18 cellular contexts compared by ENCODE assay signal in genomic region chr11:61357894-61358239, GRCh38. TPM values are rescaled to one million over a fixed set of nuclear protein-coding genes. Genes with fewer than 3 reads are reported as not detected.
DNase-seq lines count a peak whose midpoint lies in the region; ATAC-seq and TF ChIP-seq lines count a peak whose summit lies in the region.
"Had no signal": no experiment of that assay in that cellular context is flagged by ENCODE, and none has a peak within 500 bp of the region (broad histone marks: within the 10 kb centered on the region; RNA-seq: fewer than 3 reads in every experiment).

No MANE protein-coding gene starts in this region.

- no peaks in the 10 kb centered on the region for H4K20me1 ChIP-seq in OCI-LY7 (ENCODE audit: insufficient read depth, low read length)

- POLR2A ChIA-PET in OCI-LY7 (lab: Charles Lee) = interaction anchor here (0.7 to 3.4 kb wide), 7 partner anchors 8 to 27 kb away, joined by 3 to 23 read pairs (median 6); no protein-coding TSS in a partner anchor

- H3K36me3 ChIP-seq in CD4-positive, CD25-positive, alpha-beta regulatory T cell (ENCODE audit: control insufficient read depth, insufficient read depth, low read length) = peaks cover 13% of the 10 kb centered on the region
- H3K36me3 ChIP-seq in OCI-LY7 (ENCODE audit: insufficient read depth, low read length) (peaks cover 24% of the 10 kb centered on the region), tibial artery (peaks cover 16 to 33% (median 31%) of the 10 kb centered on the region in 3 donors)
- H3K36me3 ChIP-seq: SJCRH30 had no signal

- no peaks in the 10 kb centered on the region for H3K27me3 ChIP-seq in CD4-positive, CD25-positive, alpha-beta regulatory T cell (ENCODE audit: control insufficient read depth, insufficient read depth, low read length)
- no peaks in the 10 kb centered on the region for H3K27me3 ChIP-seq in tibial artery
- H3K27me3 ChIP-seq: right atrium auricular region, SJCRH30, upper lobe of left lung had no signal

- peaks cover 15% of the 10 kb centered on the region for H3K36me3 Mint-ChIP-seq in CD4-positive, CD25-positive, alpha-beta regulatory T cell
- peaks cover 10% of the 10 kb centered on the region for H3K36me3 Mint-ChIP-seq in nephron (ENCODE audit: low read depth)

- CTCF ChIA-PET in OCI-LY7 (lab: Charles Lee; ENCODE audit: unreplicated experiment) = interaction anchor here (1.2 kb wide), 1 partner anchor 22 kb away, joined by 3 read pairs; no protein-coding TSS in a partner anchor

- no peak for TF ChIP-seq CTCF in OCI-LY7 (conservative IDR thresholded peaks at IDR 0.05; ENCODE audit: low read length)
- no peak for TF ChIP-seq CTCF in nephron (IDR thresholded peaks at IDR 0.05; ENCODE audit: unreplicated experiment in 3 of 3)
- no peak for TF ChIP-seq CTCF in tibial artery (IDR thresholded peaks at IDR 0.05)

- peak overlapping the region in 1 of 4 donors; percentile 41 for H3K4me3 Mint-ChIP-seq in CD4-positive, CD25-positive, alpha-beta regulatory T cell
- peak overlapping the region; percentile 39 to 72 (median 51) for H3K4me3 Mint-ChIP-seq in nephron
- H3K4me3 Mint-ChIP-seq: activated T-helper 1 cell treated with anti-CD3 and anti-CD28 coated beads, Interleukin-12 subunit alpha, Interleukin-12 subunit beta, Interleukin-2, Interleukin-4 antibody, amounts not matched to agents 30 ng/mL and 10 ng/mL and 1 ng/mL, durations not matched to agents 14 hours and 24 hours and 36 hours; stimulated activated effector memory CD8-positive, alpha-beta T cell treated with anti-CD3 and anti-CD28 coated beads, Interleukin-12 subunit alpha, Interleukin-12 subunit beta, amount 100 ng/mL, for 72 hours had no signal

- no TSS peak for BruUV-seq in OCI-LY7 (replicated peaks; lab: Mats Ljungman, UMichigan)

- no peaks in the 10 kb centered on the region for H3K9me2 ChIP-seq in OCI-LY7 (ENCODE audit: insufficient read depth, low read length)

- H3K4me1 Mint-ChIP-seq in CD4-positive, CD25-positive, alpha-beta regulatory T cell = peaks cover 8 to 44% (median 31%) of the 10 kb centered on the region in 4 donors
- peaks cover 20% of the 10 kb centered on the region for H3K4me1 Mint-ChIP-seq in nephron

- no peak overlapping the region for H3K4me3 ChIP-seq in CD4-positive, CD25-positive, alpha-beta regulatory T cell (ENCODE audit: low read depth, low read length)
- H3K4me3 ChIP-seq in OCI-LY7 (ENCODE audit: low read depth, low read length, poor library complexity, severe bottlenecking) = peak overlapping the region; percentile 55
- no peak overlapping the region for H3K4me3 ChIP-seq in tibial artery
- H3K4me3 ChIP-seq: right atrium auricular region, SJCRH30, upper lobe of left lung had no signal

- peaks cover 33% of the 10 kb centered on the region for H3K79me2 ChIP-seq in OCI-LY7 (ENCODE audit: insufficient read depth, low read depth, low read length)

- H3K27ac ChIP-seq in CD4-positive, CD25-positive, alpha-beta regulatory T cell (ENCODE audit: insufficient read depth, low read length, poor library complexity, severe bottlenecking) = no peak overlapping the region
- H3K27ac ChIP-seq in OCI-LY7 (ENCODE audit: low read depth, low read length, poor library complexity, severe bottlenecking) (peak overlapping the region; percentile 94), tibial artery (no peak overlapping the region)
- H3K27ac ChIP-seq: epithelial cell of prostate, right atrium auricular region, SJCRH30 had no signal

- peak overlapping the region; percentile 9; the same call in 1 of the 2 replicates for H2AFZ ChIP-seq in OCI-LY7 (ENCODE audit: low read length)

- H3K4me1 ChIP-seq in CD4-positive, CD25-positive, alpha-beta regulatory T cell (ENCODE audit: control insufficient read depth, insufficient read depth, low read length, poor library complexity, severe bottlenecking) = peaks cover 17% of the 10 kb centered on the region
- H3K4me1 ChIP-seq in OCI-LY7 (ENCODE audit: insufficient read depth, low read length, poor library complexity, severe bottlenecking) (peaks cover 63% of the 10 kb centered on the region), tibial artery (peaks cover 0 to 24% (median 6%) of the 10 kb centered on the region in 4 donors)
- H3K4me1 ChIP-seq: SJCRH30 had no signal

- H3K9me3 Mint-ChIP-seq in CD4-positive, CD25-positive, alpha-beta regulatory T cell = no peaks in the 10 kb centered on the region
- no peaks in the 10 kb centered on the region for H3K9me3 Mint-ChIP-seq in nephron
- H3K9me3 Mint-ChIP-seq: activated T-helper 1 cell treated with anti-CD3 and anti-CD28 coated beads, Interleukin-12 subunit alpha, Interleukin-12 subunit beta, Interleukin-2, Interleukin-4 antibody, amounts not matched to agents 30 ng/mL and 10 ng/mL and 1 ng/mL, durations not matched to agents 14 hours and 24 hours and 36 hours; stimulated activated effector memory CD8-positive, alpha-beta T cell treated with anti-CD3 and anti-CD28 coated beads, Interleukin-12 subunit alpha, Interleukin-12 subunit beta, amount 100 ng/mL, for 72 hours had no signal

- H3K27ac Mint-ChIP-seq in CD4-positive, CD25-positive, alpha-beta regulatory T cell = peak overlapping the region in 2 of 3 donors; percentile 51 to 71
- H3K27ac Mint-ChIP-seq in nephron = peak overlapping the region in 1 of 3 experiments; percentile 38
- H3K27ac Mint-ChIP-seq: activated T-helper 1 cell treated with anti-CD3 and anti-CD28 coated beads, Interleukin-12 subunit alpha, Interleukin-12 subunit beta, Interleukin-2, Interleukin-4 antibody, amounts not matched to agents 30 ng/mL and 10 ng/mL and 1 ng/mL, durations not matched to agents 14 hours and 24 hours and 36 hours had no signal

- peak overlapping the region; percentile 82 for H3K4me2 ChIP-seq in OCI-LY7 (ENCODE audit: low read length)

- no peaks in the 10 kb centered on the region for H3K27me3 Mint-ChIP-seq in CD4-positive, CD25-positive, alpha-beta regulatory T cell
- no peaks in the 10 kb centered on the region for H3K27me3 Mint-ChIP-seq in nephron (ENCODE audit: low read depth)

- ATAC-seq in CD4-positive, CD25-positive, alpha-beta regulatory T cell (ENCODE audit: low read depth in 2 of 2) = no peak
- ATAC-seq: stimulated activated effector memory CD8-positive, alpha-beta T cell treated with anti-CD3 and anti-CD28 coated beads, Interleukin-12 subunit alpha, Interleukin-12 subunit beta, amount 100 ng/mL, for 72 hours had no signal

- DNase-seq in CD4-positive, CD25-positive, alpha-beta regulatory T cell = no peak
- DNase-seq in OCI-LY7 (ENCODE audit: low spot score) = no peak
- DNase-seq in T1000 (lab: John Stamatoyannopoulos, UW) = no peak
- no peak for DNase-seq in A172 (ENCODE audit: low spot score)
- DNase-seq in tibial artery = no peak
- DNase-seq: activated CD4-positive, CD25-positive, alpha-beta regulatory T cell; kidney; NCI-H1417 treated with DMSO at 0.1 percent for 48 hours; NCI-H2171; NCI-H526 treated with DMSO at 0.1 percent for 48 hours; SJCRH30; stimulated activated CD4-positive, alpha-beta T cell treated with anti-CD3 and anti-CD28 coated beads, Interleukin-15, amount 100 ng/mL, for 24 hours; upper lobe of left lung had no signal

- no peaks in the 10 kb centered on the region for H3K9me3 ChIP-seq in CD4-positive, CD25-positive, alpha-beta regulatory T cell (ENCODE audit: control insufficient read depth in 2 of 2, low read length in 2 of 2)
- H3K9me3 ChIP-seq in OCI-LY7 (ENCODE audit: low read length) (no peaks in the 10 kb centered on the region), tibial artery (no peaks in the 10 kb centered on the region)
- H3K9me3 ChIP-seq: right atrium auricular region, SJCRH30, upper lobe of left lung had no signal

- intact Hi-C loops in OCI-LY7 (cut with micrococcal nuclease; ENCODE audit: unreplicated experiment) (loop anchor here (1.0 kb wide), 2 partner anchors 22 to 197 kb away; partner anchors contain the start of gene VPS37C), tibial artery (cut with DNase I; ENCODE audit: low total_unique reads) (no loop called here)

RNA-seq across cellular contexts. Expression of gene CYB561A3, which starts 3.8 kb away (rescaled TPM):
- 29.5 TPM for total RNA-seq in CD4-positive, CD25-positive, alpha-beta regulatory T cell
- polyA plus RNA-seq in CD4-positive, CD25-positive, alpha-beta regulatory T cell = 10 to 100 TPM; 54.7 to 70.2 (median 59.3) TPM
- total RNA-seq in OCI-LY7 (2014; rRNA removed; shearing (Covaris generic)) = 21.7 and 28.1 TPM in 2 replicates
- 58.2 and 63.8 TPM in 2 replicates for total RNA-seq in OCI-LY7 (2022)
- 37.1 and 45.0 TPM in 2 replicates for total RNA-seq in A172 (2014; rRNA removed; shearing (Covaris generic))

RNA-seq across cellular contexts. Expression of gene TMEM138, which starts 4.3 kb away (rescaled TPM):
- 48.6 TPM for total RNA-seq in CD4-positive, CD25-positive, alpha-beta regulatory T cell
- 10 to 100 TPM; 59.8 to 73.2 (median 62.0) TPM for polyA plus RNA-seq in CD4-positive, CD25-positive, alpha-beta regulatory T cell
- 25.8 and 31.1 TPM in 2 replicates for total RNA-seq in OCI-LY7 (2014; rRNA removed; shearing (Covaris generic))
- total RNA-seq in OCI-LY7 (2022) = 48.8 and 51.5 TPM in 2 replicates
- total RNA-seq in A172 (2014; rRNA removed; shearing (Covaris generic)) = 10.8 and 41.9 TPM in 2 replicates

RNA-seq across cellular contexts. Expression of gene TKFC, which starts 24.8 kb away (rescaled TPM):
- total RNA-seq in CD4-positive, CD25-positive, alpha-beta regulatory T cell = 29.6 TPM
- polyA plus RNA-seq in CD4-positive, CD25-positive, alpha-beta regulatory T cell = 10 to 100 TPM; 29.2 to 33.2 (median 32.1) TPM
- 75.3 and 77.8 TPM in 2 replicates for total RNA-seq in OCI-LY7 (2014; rRNA removed; shearing (Covaris generic))
- total RNA-seq in OCI-LY7 (2022) = 166 and 169 TPM in 2 replicates
- total RNA-seq in A172 (2014; rRNA removed; shearing (Covaris generic)) = 34.7 and 45.9 TPM in 2 replicates

RNA-seq across cellular contexts. Expression of gene DDB1, which starts 25.0 kb away (rescaled TPM):
- 155 TPM for total RNA-seq in CD4-positive, CD25-positive, alpha-beta regulatory T cell
- 100 to 1,000 TPM; 117 to 158 (median 126) TPM for polyA plus RNA-seq in CD4-positive, CD25-positive, alpha-beta regulatory T cell
- total RNA-seq in OCI-LY7 (2014; rRNA removed; shearing (Covaris generic)) = 194 and 218 TPM in 2 replicates
- 211 and 225 TPM in 2 replicates for total RNA-seq in OCI-LY7 (2022)
- total RNA-seq in A172 (2014; rRNA removed; shearing (Covaris generic)) = 153 and 155 TPM in 2 replicates

RNA-seq across cellular contexts. Expression of gene TMEM216, which starts 34.5 kb away (rescaled TPM):
- total RNA-seq in CD4-positive, CD25-positive, alpha-beta regulatory T cell = 10.3 TPM
- 10 to 100 TPM; 48.2 to 69.3 (median 59.0) TPM for polyA plus RNA-seq in CD4-positive, CD25-positive, alpha-beta regulatory T cell
- 0.64 and 1.4 TPM in 2 replicates for total RNA-seq in OCI-LY7 (2014; rRNA removed; shearing (Covaris generic))
- 1.8 and 2.5 TPM in 2 replicates for total RNA-seq in OCI-LY7 (2022)
- not detected in 2 replicates for total RNA-seq in A172 (2014; rRNA removed; shearing (Covaris generic))
